ENCODE assay signal across 41 cellular contexts in the genomic region with DNA sequence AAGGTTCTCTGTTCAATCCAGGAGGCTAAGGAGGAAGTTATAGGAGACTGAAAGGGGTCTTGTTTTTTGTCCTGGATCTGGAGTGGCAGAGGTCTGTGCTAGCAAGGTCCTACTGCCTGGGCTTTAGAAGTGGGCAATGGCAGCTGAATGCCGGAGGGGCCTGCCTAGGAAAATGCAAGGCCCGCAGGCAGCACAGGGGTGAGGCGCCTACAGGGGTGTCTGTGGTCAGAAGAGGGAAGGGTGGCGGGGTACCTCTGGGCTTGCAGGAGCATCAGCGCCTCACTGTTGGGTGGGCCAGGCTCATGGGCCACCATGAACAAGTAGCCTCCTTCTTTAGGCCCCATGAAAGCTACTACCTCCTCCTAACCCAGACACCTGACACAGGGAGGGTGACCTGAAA.
"Had no signal": no experiment of that assay in that cellular context is flagged by ENCODE, and none has a peak within 500 bp of the region (broad histone marks: within the 10 kb centered on the region; RNA-seq: fewer than 3 reads in every experiment).

No MANE protein-coding gene starts in this region.

- H3K27ac Mint-ChIP-seq: activated naive CD4-positive, alpha-beta T cell treated with anti-CD3 and anti-CD28 coated beads for 36 hours; activated naive CD4-positive, alpha-beta T cell treated with anti-CD3 and anti-CD28 coated beads, Interleukin-2, amount 10 ng/mL, durations not matched to agents 7 days and 5 days; activated naive CD4-positive, alpha-beta T cell treated with anti-CD3 and anti-CD28 coated beads, Interleukin-2, amount 50 U/mL, for 24 hours; activated naive CD8-positive, alpha-beta T cell; activated naive CD8-positive, alpha-beta T cell treated with anti-CD3 and anti-CD28 coated beads for 36 hours; activated naive CD8-positive, alpha-beta T cell treated with anti-CD3 and anti-CD28 coated beads, Interleukin-2, amount 10 ng/mL, durations not matched to agents 7 days and 5 days; activated naive CD8-positive, alpha-beta T cell treated with anti-CD3 and anti-CD28 coated beads, Interleukin-2, amount 50 U/mL, for 24 hours; activated T-cell treated with anti-CD3 and anti-CD28 coated beads, Interleukin-2, amount 50 U/mL, for 24 hours; activated T-cell treated with anti-CD3 and anti-CD28 coated beads, Interleukin-2, amount 50 U/mL, for 72 hours; activated T-helper 1 cell treated with anti-CD3 and anti-CD28 coated beads, Interleukin-12 subunit alpha, Interleukin-12 subunit beta, Interleukin-2, Interleukin-4 antibody, amounts not matched to agents 30 ng/mL and 10 ng/mL and 1 ng/mL, durations not matched to agents 14 hours and 24 hours and 36 hours; activated T-helper 17 cell treated with anti-CD3 and anti-CD28 coated beads, Interleukin-2, amount 50 U/mL, for 72 hours; activated T-helper 2 cell treated with anti-CD3 and anti-CD28 coated beads, Interferon-gamma antibody, Interleukin-2, Interleukin-4, amounts not matched to agents 10 μg/mL and 5 μg/mL and 100 μg/mL, durations not matched to agents 14 hours and 24 hours and 36 hours; brain had no signal

- H3K9me3 ChIP-seq: adrenal gland, ascending aorta, body of pancreas, breast epithelium had no signal

- H3K27ac ChIP-seq: adrenal gland, ascending aorta, body of pancreas, brain microvascular endothelial cell, breast epithelium, cardiac muscle cell had no signal

- H3K4me1 Mint-ChIP-seq: activated naive CD4-positive, alpha-beta T cell treated with anti-CD3 and anti-CD28 coated beads, Interleukin-2, amount 10 ng/mL, durations not matched to agents 7 days and 5 days; activated naive CD4-positive, alpha-beta T cell treated with anti-CD3 and anti-CD28 coated beads, Interleukin-2, amount 50 U/mL, for 24 hours; activated naive CD8-positive, alpha-beta T cell treated with anti-CD3 and anti-CD28 coated beads for 36 hours; activated naive CD8-positive, alpha-beta T cell treated with anti-CD3 and anti-CD28 coated beads, Interleukin-2, amount 10 ng/mL, durations not matched to agents 7 days and 5 days; activated naive CD8-positive, alpha-beta T cell treated with anti-CD3 and anti-CD28 coated beads, Interleukin-2, amount 50 U/mL, for 24 hours; activated T-helper 17 cell treated with anti-CD3 and anti-CD28 coated beads, Interleukin-2, amount 50 U/mL, for 72 hours; brain; central memory CD8-positive, alpha-beta T cell had no signal

- H3K27me3 Mint-ChIP-seq: activated naive CD4-positive, alpha-beta T cell treated with anti-CD3 and anti-CD28 coated beads, Interleukin-2, amount 10 ng/mL, durations not matched to agents 7 days and 5 days; activated naive CD8-positive, alpha-beta T cell treated with anti-CD3 and anti-CD28 coated beads for 36 hours; activated T-cell treated with anti-CD3 and anti-CD28 coated beads, Interleukin-2, amount 50 U/mL, for 24 hours; activated T-helper 17 cell treated with anti-CD3 and anti-CD28 coated beads, Interleukin-2, amount 50 U/mL, for 72 hours had no signal

- FAIRE-seq: astrocyte, bronchial epithelial cell had no signal

- H3K27me3 ChIP-seq: adrenal gland, ascending aorta, body of pancreas, brain microvascular endothelial cell, breast epithelium, cardiac muscle cell had no signal

- H3K4me3 Mint-ChIP-seq: activated naive CD4-positive, alpha-beta T cell treated with anti-CD3 and anti-CD28 coated beads for 36 hours; activated naive CD4-positive, alpha-beta T cell treated with anti-CD3 and anti-CD28 coated beads, Interleukin-2, amount 10 ng/mL, durations not matched to agents 7 days and 5 days; activated naive CD4-positive, alpha-beta T cell treated with anti-CD3 and anti-CD28 coated beads, Interleukin-2, amount 50 U/mL, for 24 hours; activated naive CD8-positive, alpha-beta T cell; activated naive CD8-positive, alpha-beta T cell treated with anti-CD3 and anti-CD28 coated beads for 36 hours; activated naive CD8-positive, alpha-beta T cell treated with anti-CD3 and anti-CD28 coated beads, Interleukin-2, amount 10 ng/mL, durations not matched to agents 7 days and 5 days; activated naive CD8-positive, alpha-beta T cell treated with anti-CD3 and anti-CD28 coated beads, Interleukin-2, amount 50 U/mL, for 24 hours; activated T-cell treated with anti-CD3 and anti-CD28 coated beads, Interleukin-2, amount 50 U/mL, for 24 hours; activated T-cell treated with anti-CD3 and anti-CD28 coated beads, Interleukin-2, amount 50 U/mL, for 4 hours; activated T-helper 1 cell treated with anti-CD3 and anti-CD28 coated beads, Interleukin-12 subunit alpha, Interleukin-12 subunit beta, Interleukin-2, Interleukin-4 antibody, amounts not matched to agents 30 ng/mL and 10 ng/mL and 1 ng/mL, durations not matched to agents 14 hours and 24 hours and 36 hours; activated T-helper 17 cell treated with anti-CD3 and anti-CD28 coated beads, Interleukin-2, amount 50 U/mL, for 72 hours; brain; central memory CD8-positive, alpha-beta T cell had no signal

- H3K36me3 Mint-ChIP-seq: activated naive CD4-positive, alpha-beta T cell treated with anti-CD3 and anti-CD28 coated beads, Interleukin-2, amount 10 ng/mL, durations not matched to agents 7 days and 5 days; activated naive CD4-positive, alpha-beta T cell treated with anti-CD3 and anti-CD28 coated beads, Interleukin-2, amount 50 U/mL, for 24 hours; activated naive CD4-positive, alpha-beta T cell treated with anti-CD3 and anti-CD28 coated beads, Interleukin-2, amount 50 U/mL, for 72 hours; activated naive CD8-positive, alpha-beta T cell; activated naive CD8-positive, alpha-beta T cell treated with anti-CD3 and anti-CD28 coated beads for 36 hours; activated naive CD8-positive, alpha-beta T cell treated with anti-CD3 and anti-CD28 coated beads, Interleukin-2, amount 10 ng/mL, durations not matched to agents 7 days and 5 days; brain had no signal

- H3K9me3 Mint-ChIP-seq: activated naive CD4-positive, alpha-beta T cell treated with anti-CD3 and anti-CD28 coated beads, Interleukin-2, amount 10 ng/mL, durations not matched to agents 7 days and 5 days; activated naive CD4-positive, alpha-beta T cell treated with anti-CD3 and anti-CD28 coated beads, Interleukin-2, amount 50 U/mL, for 24 hours; activated naive CD4-positive, alpha-beta T cell treated with anti-CD3 and anti-CD28 coated beads, Interleukin-2, amount 50 U/mL, for 72 hours; activated naive CD8-positive, alpha-beta T cell treated with anti-CD3 and anti-CD28 coated beads for 36 hours; activated naive CD8-positive, alpha-beta T cell treated with anti-CD3 and anti-CD28 coated beads, Interleukin-2, amount 10 ng/mL, durations not matched to agents 7 days and 5 days; activated naive CD8-positive, alpha-beta T cell treated with anti-CD3 and anti-CD28 coated beads, Interleukin-2, amount 50 U/mL, for 24 hours; activated T-cell treated with anti-CD3 and anti-CD28 coated beads, Interleukin-2, amount 50 U/mL, for 24 hours; activated T-cell treated with anti-CD3 and anti-CD28 coated beads, Interleukin-2, amount 50 U/mL, for 4 hours; activated T-cell treated with anti-CD3 and anti-CD28 coated beads, Interleukin-2, amount 50 U/mL, for 72 hours; activated T-helper 1 cell treated with anti-CD3 and anti-CD28 coated beads, Interleukin-12 subunit alpha, Interleukin-12 subunit beta, Interleukin-2, Interleukin-4 antibody, amounts not matched to agents 30 ng/mL and 10 ng/mL and 1 ng/mL, durations not matched to agents 14 hours and 24 hours and 36 hours; activated T-helper 2 cell treated with anti-CD3 and anti-CD28 coated beads, Interferon-gamma antibody, Interleukin-2, Interleukin-4, amounts not matched to agents 10 μg/mL and 5 μg/mL and 100 μg/mL, durations not matched to agents 14 hours and 24 hours and 36 hours; central memory CD8-positive, alpha-beta T cell had no signal

- H3K4me1 ChIP-seq: adrenal gland, ascending aorta, body of pancreas, breast epithelium had no signal

- ATAC-seq: activated naive CD8-positive, alpha-beta T cell treated with anti-CD3 and anti-CD28 coated beads, Interleukin-2, amount 50 U/mL, for 24 hours; body of pancreas had no signal

- H3K36me3 ChIP-seq: adrenal gland, ascending aorta, brain microvascular endothelial cell, breast epithelium, cardiac muscle cell had no signal

- DNase-seq: activated effector memory CD4-positive, alpha-beta T cell treated with anti-CD3 and anti-CD28 coated beads, Interleukin-2, amount 50 U/mL, for 16 hours; activated effector memory CD4-positive, alpha-beta T cell treated with Interleukin-2 at 50 U/mL for 16 hours; activated gamma-delta T cell; activated gamma-delta T cell treated with Interleukin-2 at 50 U/mL for 16 hours; activated naive CD4-positive, alpha-beta T cell; activated naive CD4-positive, alpha-beta T cell treated with anti-CD3 and anti-CD28 coated beads for 36 hours; activated naive CD4-positive, alpha-beta T cell treated with anti-CD3 and anti-CD28 coated beads, Interleukin-2, amount 10 ng/mL, durations not matched to agents 7 days and 5 days; activated naive CD4-positive, alpha-beta T cell treated with anti-CD3 and anti-CD28 coated beads, Interleukin-2, amount 50 U/mL, for 16 hours; activated naive CD4-positive, alpha-beta T cell treated with Interleukin-2 at 50 U/mL for 16 hours; activated naive CD8-positive, alpha-beta T cell treated with anti-CD3 and anti-CD28 coated beads for 36 hours; activated naive CD8-positive, alpha-beta T cell treated with anti-CD3 and anti-CD28 coated beads, Interleukin-2, amount 10 ng/mL, durations not matched to agents 7 days and 5 days; activated naive CD8-positive, alpha-beta T cell treated with anti-CD3 and anti-CD28 coated beads, Interleukin-2, amount 50 U/mL, for 24 hours; activated T-cell treated with anti-CD3 and anti-CD28 coated beads for 4 hours; activated T-cell treated with anti-CD3 and anti-CD28 coated beads, Interleukin-2, amount 50 U/mL, for 1 hour; activated T-cell treated with anti-CD3 and anti-CD28 coated beads, Interleukin-2, amount 50 U/mL, for 24 hours; activated T-cell treated with anti-CD3 and anti-CD28 coated beads, Interleukin-2, amount 50 U/mL, for 4 hours; activated T-cell treated with anti-CD3 and anti-CD28 coated beads, Interleukin-2, amount 50 U/mL, for 48 hours; adrenal gland; amniotic stem cell; amygdala; anterior cingulate cortex; aorta; body of pancreas; brain microvascular endothelial cell; caudate nucleus; central memory CD4-positive, alpha-beta T cell; cerebellar nuclear complex had no signal

- H3K4me3 ChIP-seq: adrenal gland, ascending aorta, body of pancreas, breast epithelium, cardiac muscle cell had no signal
